ENCODE assay signal across 17 cellular contexts in the genomic region with DNA sequence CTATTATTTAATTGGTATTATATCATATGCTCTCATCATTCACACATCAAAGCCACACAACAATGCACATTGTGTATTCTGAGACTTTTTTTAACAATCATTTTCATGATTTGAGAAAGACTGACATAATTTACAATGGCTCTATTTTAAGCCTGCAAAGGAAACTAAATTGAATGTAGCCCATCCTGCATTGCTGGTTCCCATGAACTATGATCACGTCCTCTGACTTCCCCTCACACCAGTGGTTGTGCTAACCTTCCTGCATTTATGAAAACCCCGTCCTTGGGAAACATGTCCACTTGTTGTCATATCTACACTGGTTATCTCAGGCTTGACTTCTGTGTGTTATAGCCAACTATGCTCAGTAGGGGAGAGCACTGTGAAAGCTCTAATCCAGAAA.
DNase-seq lines count a peak whose midpoint lies in the region; ATAC-seq and TF ChIP-seq lines count a peak whose summit lies in the region.
"Had no signal": no experiment of that assay in that cellular context is flagged by ENCODE, and none has a peak within 500 bp of the region (broad histone marks: within the 10 kb centered on the region; RNA-seq: fewer than 3 reads in every experiment).

No MANE protein-coding gene starts in this region.

- no peaks in the 10 kb centered on the region for H3K9me2 ChIP-seq in Loucy (replicated peaks; ENCODE audit: low read depth, low read length)

- H3K4me3 ChIP-seq in Loucy (ENCODE audit: low read length, poor library complexity, severe bottlenecking) (no peak overlapping the region), smooth muscle cell (no peak overlapping the region)
- H3K4me3 ChIP-seq: BLaER1, MG63 had no signal

- H3K36me3 ChIP-seq in Loucy (ENCODE audit: insufficient read depth, low read length) (no peaks in the 10 kb centered on the region), smooth muscle cell (ENCODE audit: low read depth) (no peaks in the 10 kb centered on the region)
- H3K36me3 ChIP-seq: BLaER1, MG63 had no signal

- peaks cover 44% of the 10 kb centered on the region for H3K36me3 Mint-ChIP-seq in Calu3 (ENCODE audit: insufficient read depth, unreplicated experiment)
- peaks cover 48% of the 10 kb centered on the region for H3K36me3 Mint-ChIP-seq in endothelial cell (ENCODE audit: low read depth, unreplicated experiment)
- H3K36me3 Mint-ChIP-seq in activated T-cell treated with anti-CD3 and anti-CD28 coated beads, Interleukin-2, amount 50 U/mL, for 4 hours (ENCODE audit: insufficient read depth) = no peaks in the 10 kb centered on the region
- H3K36me3 Mint-ChIP-seq: CD8-positive, alpha-beta T cell had no signal

- 83% methylated on average over 2 of the region's 2 CpGs for WGBS in smooth muscle cell (ENCODE audit: low lambda C conversion rate)

- no peaks in the 10 kb centered on the region for H3K9me3 Mint-ChIP-seq in Calu3 (ENCODE audit: low read depth, unreplicated experiment)
- no peaks in the 10 kb centered on the region for H3K9me3 Mint-ChIP-seq in endothelial cell (ENCODE audit: unreplicated experiment)
- H3K9me3 Mint-ChIP-seq in activated T-cell treated with anti-CD3 and anti-CD28 coated beads, Interleukin-2, amount 50 U/mL, for 4 hours = no peaks in the 10 kb centered on the region
- H3K9me3 Mint-ChIP-seq: CD8-positive, alpha-beta T cell had no signal

- H3K4me2 ChIP-seq in Loucy (ENCODE audit: low read depth, low read length, poor library complexity, severe bottlenecking) = no peak overlapping the region
- H3K4me2 ChIP-seq in smooth muscle cell = no peak overlapping the region
- H3K4me2 ChIP-seq: BLaER1 had no signal

- no peaks in the 10 kb centered on the region for H3K27me3 Mint-ChIP-seq in Calu3 (ENCODE audit: unreplicated experiment)
- H3K27me3 Mint-ChIP-seq in endothelial cell (ENCODE audit: unreplicated experiment) = no peaks in the 10 kb centered on the region
- H3K27me3 Mint-ChIP-seq in activated T-cell treated with anti-CD3 and anti-CD28 coated beads, Interleukin-2, amount 50 U/mL, for 4 hours (ENCODE audit: low read depth) = no peaks in the 10 kb centered on the region

- H3F3A ChIP-seq in Loucy (ENCODE audit: low read depth) (no peaks in the 10 kb centered on the region), smooth muscle cell (ENCODE audit: low read depth) (no peaks in the 10 kb centered on the region)

- CTCF ChIA-PET in Calu3 (lab: Charles Lee) = no interaction called here

- no TSS peak for BruUV-seq in Calu3 (replicated peaks; lab: Mats Ljungman, UMichigan)

- no peak for ATAC-seq in GM18861 (IDR thresholded peaks at IDR 0.05; ENCODE audit: unreplicated experiment)
- no peak for ATAC-seq in activated T-cell treated with anti-CD3 and anti-CD28 coated beads, Interleukin-2, amount 50 U/mL, for 4 hours
- ATAC-seq: CD8-positive, alpha-beta T cell; Panc1 had no signal

- no peak overlapping the region for H3K4me3 Mint-ChIP-seq in Calu3 (ENCODE audit: low read depth, unreplicated experiment)
- peak overlapping the region; percentile 38 for H3K4me3 Mint-ChIP-seq in endothelial cell (ENCODE audit: unreplicated experiment)
- no peak overlapping the region for H3K4me3 Mint-ChIP-seq in activated T-cell treated with anti-CD3 and anti-CD28 coated beads, Interleukin-2, amount 50 U/mL, for 4 hours
- H3K4me3 Mint-ChIP-seq: CD8-positive, alpha-beta T cell had no signal

- H3K9ac ChIP-seq in Loucy (ENCODE audit: low read depth, low read length, poor library complexity, severe bottlenecking) = no peak overlapping the region
- no peak overlapping the region for H3K9ac ChIP-seq in smooth muscle cell (ENCODE audit: low read depth)
- H3K9ac ChIP-seq: BLaER1 had no signal

- peaks cover 8% of the 10 kb centered on the region for H3K4me1 Mint-ChIP-seq in Calu3 (ENCODE audit: low read depth, unreplicated experiment)
- H3K4me1 Mint-ChIP-seq in endothelial cell (ENCODE audit: unreplicated experiment) = peaks cover 24% of the 10 kb centered on the region
- no peaks in the 10 kb centered on the region for H3K4me1 Mint-ChIP-seq in activated T-cell treated with anti-CD3 and anti-CD28 coated beads, Interleukin-2, amount 50 U/mL, for 4 hours (ENCODE audit: low read depth)

- H4K20me1 ChIP-seq in Loucy (ENCODE audit: insufficient read depth, low read length, poor library complexity, severe bottlenecking) = no peaks in the 10 kb centered on the region
- no peaks in the 10 kb centered on the region for H4K20me1 ChIP-seq in smooth muscle cell (ENCODE audit: low read depth)
- H4K20me1 ChIP-seq: BLaER1 had no signal

- H3K4me1 ChIP-seq in Loucy (ENCODE audit: insufficient read depth, low read length, poor library complexity, severe bottlenecking) (peaks cover 30% of the 10 kb centered on the region), smooth muscle cell (ENCODE audit: low read depth) (peaks cover 8% of the 10 kb centered on the region)
- H3K4me1 ChIP-seq: BLaER1 had no signal

- H2AFZ ChIP-seq in Loucy (ENCODE audit: low read length) = no peak overlapping the region
- no peak overlapping the region for H2AFZ ChIP-seq in smooth muscle cell (ENCODE audit: low read depth)

- H3K9me3 ChIP-seq in Loucy (ENCODE audit: insufficient read depth, low read depth, low read length) (no peaks in the 10 kb centered on the region), smooth muscle cell (replicated peaks; ENCODE audit: low read depth) (no peaks in the 10 kb centered on the region)
- H3K9me3 ChIP-seq: BLaER1, MG63 had no signal

- peak overlapping the region; percentile 3 for H3K27ac Mint-ChIP-seq in Calu3 (ENCODE audit: unreplicated experiment)
- no peak overlapping the region for H3K27ac Mint-ChIP-seq in endothelial cell (ENCODE audit: unreplicated experiment)
- H3K27ac Mint-ChIP-seq: CD8-positive, alpha-beta T cell had no signal

- intact Hi-C loops in Calu3 (cut with micrococcal nuclease; ENCODE audit: unreplicated experiment) = no loop called here

- H3K79me2 ChIP-seq in Loucy (ENCODE audit: insufficient read depth, low read length) (no peaks in the 10 kb centered on the region), smooth muscle cell (ENCODE audit: low read depth) (no peaks in the 10 kb centered on the region)

- H3K27ac ChIP-seq in smooth muscle cell (ENCODE audit: low read depth) = no peak overlapping the region
- H3K27ac ChIP-seq: BLaER1 had no signal

- DNase-seq in Calu3 (no peak), endothelial cell (ENCODE audit: low spot score) (no peak), lung microvascular endothelial cell (ENCODE audit: low read depth in 2 of 2) (peak; percentile 97 to 99), HCEC 1CT (no peak), smooth muscle cell (lab: John Stamatoyannopoulos, UW; ENCODE audit: unreplicated experiment) (no peak)
- no peak for DNase-seq in activated T-cell treated with anti-CD3 and anti-CD28 coated beads, Interleukin-2, amount 50 U/mL, for 4 hours
- DNase-seq: CD8-positive, alpha-beta T cell; MG63; NCI-H1092; NCI-H1436 treated with DMSO at 0.1 percent for 48 hours; NCI-H2029; NCI-H345; NCI-H524 treated with DMSO at 0.1 percent for 48 hours had no signal

- TF ChIP-seq CTCF in Calu3 (IDR thresholded peaks at IDR 0.05; ENCODE audit: unreplicated experiment) (no peak), Loucy (conservative IDR thresholded peaks at IDR 0.05; ENCODE audit: low read length) (peak; percentile 19; the same call in 1 of the 2 replicates), endothelial cell (IDR thresholded peaks at IDR 0.05; ENCODE audit: unreplicated experiment) (no peak), smooth muscle cell (IDR thresholded peaks at IDR 0.05; ENCODE audit: borderline replicate concordance, insufficient read depth, poor library complexity, severe bottlenecking) (no peak)

- no peaks in the 10 kb centered on the region for H3K27me3 ChIP-seq in Loucy (ENCODE audit: insufficient read depth, low read length, poor library complexity, severe bottlenecking)
- no peaks in the 10 kb centered on the region for H3K27me3 ChIP-seq in smooth muscle cell (ENCODE audit: low read depth)
- H3K27me3 ChIP-seq: BLaER1, MG63 had no signal

Comparison
In these comparisons a context has a peak if more than half of its experiments do, and no peak if none do; other contexts are left out.
1. DNase-seq: peak in lung microvascular endothelial cell (2 of 2); none in Calu3 (single experiment), endothelial cell (single experiment), HCEC 1CT (single experiment), smooth muscle cell (single experiment) and activated T-cell treated with anti-CD3 and anti-CD28 coated beads, Interleukin-2, amount 50 U/mL, for 4 hours (single experiment).